Comparison of ENCODE assay signal across 34 cellular contexts in the genomic region with DNA sequence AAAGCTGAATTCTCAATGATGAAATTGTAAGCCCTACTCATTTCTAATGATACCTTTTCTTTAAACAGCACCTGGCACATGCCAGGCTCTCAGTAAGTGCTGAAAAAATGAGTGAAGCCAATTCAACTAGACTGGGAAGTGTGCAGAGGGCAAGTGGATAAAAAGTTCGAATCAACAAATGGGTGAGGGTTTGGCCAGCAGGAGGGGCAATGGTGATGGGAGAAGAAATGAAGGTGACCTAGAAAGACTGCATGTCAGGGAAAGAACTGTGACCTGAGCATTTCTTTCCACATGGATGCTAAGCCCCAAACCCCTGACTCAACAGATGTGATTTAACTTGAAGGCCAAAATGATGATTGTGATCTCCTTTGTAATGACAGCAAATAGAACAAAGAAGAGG. TPM values are rescaled to one million over a fixed set of nuclear protein-coding genes. Genes with fewer than 3 reads are reported as not detected.
A peak's percentile ranks its signal among the peaks of the same experiment; 100 is the strongest.
DNase-seq lines count a peak whose midpoint lies in the region; ATAC-seq, FAIRE-seq and TF ChIP-seq lines count a peak whose summit lies in the region.
"Had no signal": no experiment of that assay in that cellular context is flagged by ENCODE, and none has a peak within 500 bp of the region (broad histone marks: within the 10 kb centered on the region; RNA-seq: fewer than 3 reads in every experiment).

No MANE protein-coding gene starts in this region.

- no peak for FAIRE-seq in GM12892 (lab: Jason Lieb, UNC)
- FAIRE-seq: A204.1, frontal cortex had no signal

- ATAC-seq in HG03159 (IDR thresholded peaks at IDR 0.05; ENCODE audit: unreplicated experiment), result no peak
- ATAC-seq: effector memory CD8-positive, alpha-beta T cell; heart right ventricle; left colon; stimulated activated memory B cell treated with anti-CD40 and anti-IgM and Interleukin-4, amounts not matched to agents 10 μg/mL and 1 μg/mL and 100 μg/mL, for 72 hours had no signal

- TF ChIP-seq CTCF in BE2C (IDR thresholded peaks at IDR 0.05; ENCODE audit: low read depth, low read length), result peak; percentile 18; the same call in 1 of the 2 replicates

- DNase-seq in BE2C (no peak), dermis blood vessel endothelial cell (peak; percentile 5), iPS-NIHi7 (ENCODE audit: extremely low spot score) (peak; percentile 24), hepatic stellate cell (ENCODE audit: low spot score) (no peak), HuH-7 (ENCODE audit: low spot score) (no peak), GM12892 (ENCODE audit: insufficient read length) (no peak)
- DNase-seq: activated CD4-positive, alpha-beta memory T cell treated with anti-CD3 and anti-CD28 coated beads, Interleukin-2, amount 10 ng/mL, durations not matched to agents 7 days and 5 days; activated CD4-positive, alpha-beta T cell treated with anti-CD3 and anti-CD28 coated beads for 1 hour; activated CD8-positive, alpha-beta memory T cell treated with anti-CD3 and anti-CD28 coated beads, Interleukin-2, amount 50 U/mL, for 4 hours; activated naive CD4-positive, alpha-beta T cell; AML-193; CD4-positive, alpha-beta T cell; cortex of kidney; DMS79 treated with DMSO at 0.1 percent for 48 hours; effector memory CD8-positive, alpha-beta T cell; esophagus squamous epithelium; GF-D8; heart right ventricle; KBM-7; left colon; MG63; NCI-H1930; NCI-H526; nephron progenitor cell; Peyer's patch; SHP77; T-helper 2 cell; upper lobe of left lung had no signal

- H3K4me3 ChIP-seq in BE2C (ENCODE audit: low read depth, low read length), result no peak overlapping the region
- H3K4me3 ChIP-seq: esophagus squamous epithelium, heart right ventricle, MG63, Peyer's patch, upper lobe of left lung had no signal

- H3K9me3 ChIP-seq in BE2C, result no peaks in the 10 kb centered on the region
- H3K9me3 ChIP-seq: esophagus squamous epithelium, Peyer's patch, upper lobe of left lung had no signal

- H3K4me1 ChIP-seq in BE2C, result no peaks in the 10 kb centered on the region
- H3K4me1 ChIP-seq: esophagus squamous epithelium, heart right ventricle, Peyer's patch, upper lobe of left lung had no signal

- no peak for TF ChIP-seq EP300 in Ishikawa (IDR thresholded peaks at IDR 0.05; ENCODE audit: borderline replicate concordance)

- no peaks in the 10 kb centered on the region for H3K27me3 ChIP-seq in BE2C
- H3K27me3 ChIP-seq: esophagus squamous epithelium, heart right ventricle, MG63, Peyer's patch, upper lobe of left lung had no signal

- TF ChIP-seq POLR2A in GM12892 (IDR thresholded peaks at IDR 0.05; ENCODE audit: low read depth, low read length), result no peak

- TF ChIP-seq RAD21 in Ishikawa (IDR thresholded peaks at IDR 0.05; ENCODE audit: low read depth), result peak; percentile 26; the same call in 1 of the 2 replicates

- H3K36me3 ChIP-seq in BE2C, result no peaks in the 10 kb centered on the region
- H3K36me3 ChIP-seq: esophagus squamous epithelium, heart right ventricle, MG63, Peyer's patch, upper lobe of left lung had no signal

TF ChIP-seq in Ishikawa, 13 proteins besides CTCF, POLR2A, EP300 and RAD21:
- TF ChIP-seq CREB1 (IDR thresholded peaks at IDR 0.05; ENCODE audit: low read depth) (no peak), EGR1 (IDR thresholded peaks at IDR 0.05) (no peak), ZBTB7A (IDR thresholded peaks at IDR 0.05; ENCODE audit: low read depth) (no peak), USF1 (IDR thresholded peaks at IDR 0.05) (no peak), CEBPB (IDR thresholded peaks at IDR 0.05) (no peak), TEAD4 (IDR thresholded peaks at IDR 0.05) (no peak), FOXM1 (IDR thresholded peaks at IDR 0.05; ENCODE audit: borderline replicate concordance, low read depth) (no peak), TAF1 (IDR thresholded peaks at IDR 0.05; ENCODE audit: low read depth) (no peak), TCF12 (IDR thresholded peaks at IDR 0.05; ENCODE audit: low read depth) (no peak), NFIC (IDR thresholded peaks at IDR 0.05) (no peak), YY1 (IDR thresholded peaks at IDR 0.05; ENCODE audit: low read depth) (no peak)
- TF ChIP-seq, protein P1, sequence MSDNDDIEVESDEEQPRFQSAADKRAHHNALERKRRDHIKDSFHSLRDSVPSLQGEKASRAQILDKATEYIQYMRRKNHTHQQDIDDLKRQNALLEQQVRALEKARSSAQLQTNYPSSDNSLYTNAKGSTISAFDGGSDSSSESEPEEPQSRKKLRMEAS (IDR thresholded peaks at IDR 0.05), result no peak
- TF ChIP-seq, protein P2, sequence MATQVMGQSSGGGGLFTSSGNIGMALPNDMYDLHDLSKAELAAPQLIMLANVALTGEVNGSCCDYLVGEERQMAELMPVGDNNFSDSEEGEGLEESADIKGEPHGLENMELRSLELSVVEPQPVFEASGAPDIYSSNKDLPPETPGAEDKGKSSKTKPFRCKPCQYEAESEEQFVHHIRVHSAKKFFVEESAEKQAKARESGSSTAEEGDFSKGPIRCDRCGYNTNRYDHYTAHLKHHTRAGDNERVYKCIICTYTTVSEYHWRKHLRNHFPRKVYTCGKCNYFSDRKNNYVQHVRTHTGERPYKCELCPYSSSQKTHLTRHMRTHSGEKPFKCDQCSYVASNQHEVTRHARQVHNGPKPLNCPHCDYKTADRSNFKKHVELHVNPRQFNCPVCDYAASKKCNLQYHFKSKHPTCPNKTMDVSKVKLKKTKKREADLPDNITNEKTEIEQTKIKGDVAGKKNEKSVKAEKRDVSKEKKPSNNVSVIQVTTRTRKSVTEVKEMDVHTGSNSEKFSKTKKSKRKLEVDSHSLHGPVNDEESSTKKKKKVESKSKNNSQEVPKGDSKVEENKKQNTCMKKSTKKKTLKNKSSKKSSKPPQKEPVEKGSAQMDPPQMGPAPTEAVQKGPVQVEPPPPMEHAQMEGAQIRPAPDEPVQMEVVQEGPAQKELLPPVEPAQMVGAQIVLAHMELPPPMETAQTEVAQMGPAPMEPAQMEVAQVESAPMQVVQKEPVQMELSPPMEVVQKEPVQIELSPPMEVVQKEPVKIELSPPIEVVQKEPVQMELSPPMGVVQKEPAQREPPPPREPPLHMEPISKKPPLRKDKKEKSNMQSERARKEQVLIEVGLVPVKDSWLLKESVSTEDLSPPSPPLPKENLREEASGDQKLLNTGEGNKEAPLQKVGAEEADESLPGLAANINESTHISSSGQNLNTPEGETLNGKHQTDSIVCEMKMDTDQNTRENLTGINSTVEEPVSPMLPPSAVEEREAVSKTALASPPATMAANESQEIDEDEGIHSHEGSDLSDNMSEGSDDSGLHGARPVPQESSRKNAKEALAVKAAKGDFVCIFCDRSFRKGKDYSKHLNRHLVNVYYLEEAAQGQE (IDR thresholded peaks at IDR 0.05; ENCODE audit: low read depth), result no peak

RNA-seq across cellular contexts. Expression of gene DKK1, which starts 54.6 kb away (rescaled TPM):
- polyA plus RNA-seq in BE2C (2012; ENCODE audit: insufficient read depth, insufficient read length, low read depth), result 3.3 TPM
- total RNA-seq in dermis blood vessel endothelial cell, result 18.6 and 19.6 TPM in 2 replicates
- not detected for polyA plus RNA-seq in GM12892 (2012; ENCODE audit: missing spikeins)
- total RNA-seq: activated CD4-positive, alpha-beta memory T cell treated with anti-CD3 and anti-CD28 coated beads, Interleukin-2, amount 10 ng/mL, durations not matched to agents 7 days and 5 days; CD4-positive, alpha-beta T cell; HT1080 had no signal

Comparison
In these comparisons a context has a peak if more than half of its experiments do, and no peak if none do; other contexts are left out.
1. DNase-seq: peak in dermis blood vessel endothelial cell (single experiment) and iPS-NIHi7 (single experiment); none in BE2C (single experiment), hepatic stellate cell (single experiment), HuH-7 (single experiment) and GM12892 (single experiment).